19 cellular contexts compared by ENCODE assay signal in genomic region chr16:84773312-84773711, GRCh38.
"Had no signal": no experiment of that assay in that cellular context is flagged by ENCODE, and none has a peak within 500 bp of the region (broad histone marks: within the 10 kb centered on the region; RNA-seq: fewer than 3 reads in every experiment).

No MANE protein-coding gene starts in this region.

- H3K27me3 Mint-ChIP-seq: effector memory CD8-positive, alpha-beta T cell; type B pancreatic cell had no signal

- H3K9me3 Mint-ChIP-seq: activated T-cell treated with anti-CD3 and anti-CD28 coated beads, Interleukin-2, amount 50 U/mL, for 72 hours; effector memory CD8-positive, alpha-beta T cell; type B pancreatic cell had no signal

- H3K27me3 ChIP-seq: ascending aorta, breast epithelium, stomach had no signal

- H3K27ac ChIP-seq: ascending aorta, breast epithelium, left ventricle myocardium inferior had no signal

- H3K27ac Mint-ChIP-seq: activated T-cell treated with anti-CD3 and anti-CD28 coated beads, Interleukin-2, amount 50 U/mL, for 72 hours; type B pancreatic cell had no signal

- FAIRE-seq: small intestine had no signal

- H3K4me1 ChIP-seq: ascending aorta, breast epithelium, left ventricle myocardium inferior, prostate gland, stomach had no signal

- H3K4me3 ChIP-seq: ascending aorta, breast epithelium, left ventricle myocardium inferior, prostate gland, stomach had no signal

- H3K4me3 Mint-ChIP-seq: activated T-cell treated with anti-CD3 and anti-CD28 coated beads, Interleukin-2, amount 50 U/mL, for 72 hours; effector memory CD8-positive, alpha-beta T cell; type B pancreatic cell had no signal

- DNase-seq: activated CD4-positive, alpha-beta T cell treated with anti-CD3 and anti-CD28 coated beads, Interleukin-2, amount 50 U/mL, for 4 hours; activated CD4-positive, CD25-positive, alpha-beta regulatory T cell treated with anti-CD3 and anti-CD28 coated beads, Interleukin-2, amount 50 U/mL, for 72 hours; activated effector memory CD4-positive, alpha-beta T cell treated with anti-CD3 and anti-CD28 coated beads, Interleukin-2, amount 50 U/mL, for 16 hours; activated naive CD4-positive, alpha-beta T cell treated with anti-CD3 and anti-CD28 coated beads, Interleukin-2, amount 50 U/mL, for 16 hours; activated T-cell treated with anti-CD3 and anti-CD28 coated beads, Interleukin-2, amount 50 U/mL, for 72 hours; cerebellar nuclear complex; effector memory CD8-positive, alpha-beta T cell; hippocampal formation; kidney glomerular epithelial cell; left ventricle myocardium inferior; right cardiac atrium; small intestine; stimulated activated CD4-positive, alpha-beta T cell treated with anti-CD3 and anti-CD28 coated beads, Interleukin-15, amount 100 ng/mL, for 24 hours; stimulated activated CD4-positive, alpha-beta T cell treated with anti-CD3 and anti-CD28 coated beads, Interleukin-2, amount 100 ng/mL, for 48 hours; stomach had no signal

- H3K9me3 ChIP-seq: ascending aorta, breast epithelium, left ventricle myocardium inferior, prostate gland, stomach had no signal
